ENCODE assay signal across 21 cellular contexts in the genomic region with DNA sequence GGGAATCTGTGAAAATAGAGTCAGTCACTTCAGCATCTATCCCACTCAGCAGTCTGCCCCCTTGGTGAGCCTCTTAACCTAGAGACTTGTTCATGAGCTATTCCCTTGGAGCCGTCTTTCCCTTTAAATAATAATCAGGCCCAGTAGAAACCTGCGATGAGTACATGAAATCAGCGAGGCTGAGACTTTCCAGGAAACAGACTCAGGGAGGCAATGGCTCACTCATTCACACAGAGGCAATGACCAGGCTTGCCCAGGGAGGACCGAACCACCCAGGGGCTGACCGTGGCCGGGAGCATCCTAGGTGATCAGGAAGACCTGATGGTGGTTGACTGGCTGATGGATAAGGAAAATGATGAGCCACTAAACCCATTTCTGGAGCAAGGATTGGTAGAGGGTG.
"Had no signal": no experiment of that assay in that cellular context is flagged by ENCODE, and none has a peak within 500 bp of the region (broad histone marks: within the 10 kb centered on the region; RNA-seq: fewer than 3 reads in every experiment).

No MANE protein-coding gene starts in this region.

- H3K4me1 ChIP-seq: lower lobe of right lung, psoas muscle had no signal

- H3K27me3 ChIP-seq: heart left ventricle, pancreas, stomach, transverse colon had no signal

- H3K4me3 ChIP-seq: heart left ventricle, left ventricle myocardium inferior, lower lobe of right lung, pancreas, psoas muscle, stomach, thoracic aorta, transverse colon had no signal

- DNase-seq: cortex of kidney; effector memory CD4-positive, alpha-beta T cell; foreskin melanocyte; heart left ventricle; islet precursor cell; left cardiac atrium; left ventricle myocardium inferior; lower lobe of right lung; midbrain; naive B cell; nucleus accumbens; pancreas; psoas muscle; right cardiac atrium; small intestine; stimulated activated CD4-positive, alpha-beta T cell treated with anti-CD3 and anti-CD28 coated beads, Interleukin-12 subunit alpha, Interleukin-12 subunit beta, amount 100 ng/mL, for 4 hours; stimulated activated naive CD4-positive, alpha-beta T cell; stomach; substantia nigra; transverse colon had no signal

- H3K27ac ChIP-seq: heart left ventricle, left ventricle myocardium inferior, lower lobe of right lung, pancreas, psoas muscle, stomach, thoracic aorta, transverse colon had no signal

- H3K36me3 ChIP-seq: heart left ventricle, left ventricle myocardium inferior, lower lobe of right lung, pancreas, stomach, thoracic aorta, transverse colon had no signal

- FAIRE-seq: pancreas, small intestine had no signal

- ATAC-seq: heart left ventricle, left cardiac atrium, lower lobe of right lung, psoas muscle had no signal

- H3K9me3 ChIP-seq: heart left ventricle, left ventricle myocardium inferior, lower lobe of right lung, pancreas, psoas muscle, stomach, thoracic aorta, transverse colon had no signal
